Comparison of ENCODE assay signal across 21 cellular contexts in the genomic region with DNA sequence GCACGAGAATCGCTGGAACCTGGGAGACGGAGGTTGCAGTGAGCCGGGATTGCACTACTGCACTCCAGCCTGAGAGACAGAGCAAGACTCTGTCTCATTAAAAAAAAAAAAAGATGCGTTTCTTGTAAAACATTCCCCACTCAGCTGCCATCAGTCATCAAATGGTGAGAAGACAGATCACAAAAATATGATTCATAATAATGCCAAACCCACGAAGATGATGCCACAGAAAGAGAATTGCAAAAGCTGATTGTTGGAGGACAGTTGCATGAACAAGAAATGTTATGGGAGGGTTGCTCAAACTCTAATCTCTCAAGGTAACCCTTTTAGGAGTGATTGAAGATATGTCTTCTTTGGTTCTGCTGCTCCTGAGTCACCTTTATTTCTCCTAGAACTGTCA.
"Had no signal": no experiment of that assay in that cellular context is flagged by ENCODE, and none has a peak within 500 bp of the region (broad histone marks: within the 10 kb centered on the region; RNA-seq: fewer than 3 reads in every experiment).

No MANE protein-coding gene starts in this region.

- H3K36me3 ChIP-seq: gastroesophageal sphincter, heart left ventricle, left lung, ovary, right lobe of liver, thoracic aorta had no signal

- ATAC-seq: body of pancreas; gastroesophageal sphincter; heart left ventricle; left lung; naive thymus-derived CD4-positive, alpha-beta T cell; psoas muscle; right lobe of liver; stimulated activated memory B cell treated with anti-CD40 and anti-IgM and Interleukin-4, amounts not matched to agents 10 μg/mL and 1 μg/mL and 100 μg/mL, for 72 hours had no signal

- H3K27ac Mint-ChIP-seq: activated CD4-positive, alpha-beta memory T cell treated with anti-CD3 and anti-CD28 coated beads for 36 hours; activated naive CD8-positive, alpha-beta T cell treated with anti-CD3 and anti-CD28 coated beads for 36 hours; naive thymus-derived CD4-positive, alpha-beta T cell; stimulated activated memory B cell treated with anti-CD40 and anti-IgM and Interleukin-4, amounts not matched to agents 10 μg/mL and 1 μg/mL and 100 μg/mL, for 72 hours had no signal

- H3K36me3 Mint-ChIP-seq: activated CD4-positive, alpha-beta memory T cell treated with anti-CD3 and anti-CD28 coated beads for 36 hours; activated naive CD8-positive, alpha-beta T cell treated with anti-CD3 and anti-CD28 coated beads for 36 hours; stimulated activated memory B cell treated with anti-CD40 and anti-IgM and Interleukin-4, amounts not matched to agents 10 μg/mL and 1 μg/mL and 100 μg/mL, for 72 hours had no signal

- H3K9me3 Mint-ChIP-seq: activated CD4-positive, alpha-beta memory T cell treated with anti-CD3 and anti-CD28 coated beads for 36 hours; activated naive CD8-positive, alpha-beta T cell treated with anti-CD3 and anti-CD28 coated beads for 36 hours; naive thymus-derived CD4-positive, alpha-beta T cell; stimulated activated memory B cell treated with anti-CD40 and anti-IgM and Interleukin-4, amounts not matched to agents 10 μg/mL and 1 μg/mL and 100 μg/mL, for 72 hours had no signal

- H3K27me3 Mint-ChIP-seq: activated CD4-positive, alpha-beta memory T cell treated with anti-CD3 and anti-CD28 coated beads for 36 hours; activated naive CD8-positive, alpha-beta T cell treated with anti-CD3 and anti-CD28 coated beads for 36 hours; naive thymus-derived CD4-positive, alpha-beta T cell; stimulated activated memory B cell treated with anti-CD40 and anti-IgM and Interleukin-4, amounts not matched to agents 10 μg/mL and 1 μg/mL and 100 μg/mL, for 72 hours had no signal

- DNase-seq: activated CD4-positive, alpha-beta memory T cell treated with anti-CD3 and anti-CD28 coated beads for 36 hours; activated CD4-positive, alpha-beta T cell treated with anti-CD3 and anti-CD28 coated beads for 4 hours; activated naive CD4-positive, alpha-beta T cell; activated naive CD8-positive, alpha-beta T cell treated with anti-CD3 and anti-CD28 coated beads for 36 hours; activated T-cell treated with anti-CD3 and anti-CD28 coated beads for 4 hours; body of pancreas; central memory CD4-positive, alpha-beta T cell; dorsolateral prefrontal cortex; heart left ventricle; left lung; naive thymus-derived CD4-positive, alpha-beta T cell; ovary; psoas muscle; right lobe of liver; stimulated activated CD4-positive, alpha-beta T cell treated with anti-CD3 and anti-CD28 coated beads, Interleukin-4, amount 100 ng/mL, for 24 hours had no signal

- FAIRE-seq: colon, TTC549 had no signal

- H3K27ac ChIP-seq: body of pancreas, dorsolateral prefrontal cortex, epithelial cell of prostate, gastroesophageal sphincter, heart left ventricle, left lung, ovary, psoas muscle, right lobe of liver, thoracic aorta had no signal

- H3K27me3 ChIP-seq: body of pancreas, dorsolateral prefrontal cortex, gastroesophageal sphincter, heart left ventricle, left lung, ovary, right lobe of liver had no signal

- H3K4me1 ChIP-seq: gastroesophageal sphincter, heart left ventricle, left lung, psoas muscle had no signal

- H3K4me3 ChIP-seq: body of pancreas, dorsolateral prefrontal cortex, gastroesophageal sphincter, heart left ventricle, left lung, ovary, psoas muscle, right lobe of liver, thoracic aorta had no signal

- H3K4me3 Mint-ChIP-seq: activated CD4-positive, alpha-beta memory T cell treated with anti-CD3 and anti-CD28 coated beads for 36 hours; activated naive CD8-positive, alpha-beta T cell treated with anti-CD3 and anti-CD28 coated beads for 36 hours; naive thymus-derived CD4-positive, alpha-beta T cell; stimulated activated memory B cell treated with anti-CD40 and anti-IgM and Interleukin-4, amounts not matched to agents 10 μg/mL and 1 μg/mL and 100 μg/mL, for 72 hours had no signal
